8 cellular contexts compared by ENCODE assay signal in genomic region chr17:7356072-7356549, GRCh38.
DNase-seq lines count a peak whose midpoint lies in the region; ATAC-seq and TF ChIP-seq lines count a peak whose summit lies in the region.

No MANE protein-coding gene starts in this region.

- H3K36me3 Mint-ChIP-seq in central memory CD8-positive, alpha-beta T cell (ENCODE audit: insufficient read depth), result peaks cover 11% of the 10 kb centered on the region

- peaks cover 34% of the 10 kb centered on the region for H3K4me1 Mint-ChIP-seq in central memory CD8-positive, alpha-beta T cell

- DNase-seq in NCI-H2196 (lab: John Stamatoyannopoulos, UW; ENCODE audit: unreplicated experiment) (peak; percentile 65), kidney tubule cell (ENCODE audit: low spot score) (peak; percentile 87), NCI-H2171 treated with DMSO at 0.1 percent for 48 hours (lab: John Stamatoyannopoulos, UW) (no peak)
- peak; percentile 89 for DNase-seq in activated CD4-positive, CD25-positive, alpha-beta regulatory T cell treated with anti-CD3 and anti-CD28 coated beads, Interleukin-2, amount 50 U/mL, for 72 hours
- peak; percentile 71 to 75 for DNase-seq in central memory CD8-positive, alpha-beta T cell (ENCODE audit: low spot score in 2 of 2)
- DNase-seq in stimulated activated CD4-positive, alpha-beta T cell treated with anti-CD3 and anti-CD28 coated beads, Interleukin-1b, Interleukin-23, amount 100 ng/mL, for 48 hours, result peak; percentile 88

- peak; percentile 61 for ATAC-seq in central memory CD8-positive, alpha-beta T cell (replicated peaks; ENCODE audit: extremely low read depth, poor library complexity, severe bottlenecking)

- H3K27me3 Mint-ChIP-seq in central memory CD8-positive, alpha-beta T cell, result no peaks in the 10 kb centered on the region

- TF ChIP-seq CTCF in 22Rv1 (IDR thresholded peaks at IDR 0.05), result peak; percentile 90
- peak; percentile 97 for TF ChIP-seq CTCF in GM12874 (IDR thresholded peaks at IDR 0.05; ENCODE audit: insufficient read depth, low read depth, low read length)

- H3K9me3 Mint-ChIP-seq in central memory CD8-positive, alpha-beta T cell, result no peaks in the 10 kb centered on the region

- H3K27ac Mint-ChIP-seq in central memory CD8-positive, alpha-beta T cell (ENCODE audit: low read depth), result no peak overlapping the region

- no peak overlapping the region for H3K27ac ChIP-seq in 22Rv1

- no peak overlapping the region for H3K4me3 Mint-ChIP-seq in central memory CD8-positive, alpha-beta T cell
